16 cellular contexts compared by ENCODE assay signal in genomic region chr22:23974836-23975352, GRCh38. TPM values are rescaled to one million over a fixed set of nuclear protein-coding genes. Genes with fewer than 3 reads are reported as not detected.
DNase-seq lines count a peak whose midpoint lies in the region; ATAC-seq, FAIRE-seq and TF ChIP-seq lines count a peak whose summit lies in the region.
"Not testable (repeated sequence)": the region's sequence is repeated elsewhere in the genome, so short reads cannot be mapped to it uniquely, and the experiment has no call there.
"Had no signal": no experiment of that assay in that cellular context is flagged by ENCODE, and none has a peak within 500 bp of the region (broad histone marks: within the 10 kb centered on the region; RNA-seq: fewer than 3 reads in every experiment).

No MANE protein-coding gene starts in this region.

- not testable (repeated sequence) for TF ChIP-seq EP300 in A549 (IDR thresholded peaks at IDR 0.05)

- TF ChIP-seq POLR2A in A549 (IDR thresholded peaks at IDR 0.05; ENCODE audit: low read length): not testable (repeated sequence)

- TF ChIP-seq CTCF in A549 (IDR thresholded peaks at IDR 0.05); PC-9 (conservative IDR thresholded peaks at IDR 0.05): not testable (repeated sequence)

- H2AFZ ChIP-seq in PC-9: not testable (repeated sequence)

- not testable (repeated sequence) for DNase-seq in A549 (ENCODE audit: low read depth in 1 of 2, low spot score in 1 of 2); PC-9; activated naive CD8-positive, alpha-beta T cell treated with anti-CD3 and anti-CD28 coated beads, Interleukin-2, amount 10 ng/mL, durations not matched to agents 7 days and 5 days; naive thymus-derived CD4-positive, alpha-beta T cell
- DNase-seq in cardiac septum (ENCODE audit: low spot score): peak; percentile 69

- H3F3A ChIP-seq in PC-9 (ENCODE audit: insufficient read depth, low read depth): not testable (repeated sequence)

- H3K9me3 Mint-ChIP-seq in activated naive CD8-positive, alpha-beta T cell treated with anti-CD3 and anti-CD28 coated beads, Interleukin-2, amount 10 ng/mL, durations not matched to agents 7 days and 5 days; naive thymus-derived CD4-positive, alpha-beta T cell: not testable (repeated sequence)

- not testable (repeated sequence) for H3K27ac ChIP-seq in A549; PC-9; naive thymus-derived CD4-positive, alpha-beta T cell (ENCODE audit: low read depth, low read length)

- H3K4me2 ChIP-seq in A549, PC-9: not testable (repeated sequence)

- not testable (repeated sequence) for H3K4me3 ChIP-seq in A549; PC-9; naive thymus-derived CD4-positive, alpha-beta T cell (ENCODE audit: low read length)

- POLR2A ChIA-PET in A549 (lab: Yijun Ruan, JAX); PC-9 (lab: Charles Lee; ENCODE audit: unreplicated experiment); activated naive CD8-positive, alpha-beta T cell treated with anti-CD3 and anti-CD28 coated beads, Interleukin-2, amount 10 ng/mL, durations not matched to agents 7 days and 5 days (lab: Charles Lee); naive thymus-derived CD4-positive, alpha-beta T cell (lab: Charles Lee): not testable (repeated sequence)

- CTCF ChIA-PET in A549 (lab: Yijun Ruan, JAX); naive thymus-derived CD4-positive, alpha-beta T cell (lab: Charles Lee): not testable (repeated sequence)
- CTCF ChIA-PET in PC-9 (lab: Charles Lee): interaction anchor here (0.6 kb wide), 1 partner anchor 86 kb away, joined by 3 read pairs; no protein-coding TSS in a partner anchor

- ATAC-seq in A549: peak; percentile 79 to 81
- peak; percentile 25 for ATAC-seq in GM18868 (IDR thresholded peaks at IDR 0.05; ENCODE audit: unreplicated experiment)
- ATAC-seq in GM21619 (IDR thresholded peaks at IDR 0.05; ENCODE audit: unreplicated experiment): peak; percentile 24
- ATAC-seq in HG03097 (IDR thresholded peaks at IDR 0.05; ENCODE audit: low FRiP score, unreplicated experiment): peak; percentile 16
- ATAC-seq in activated naive CD8-positive, alpha-beta T cell treated with anti-CD3 and anti-CD28 coated beads, Interleukin-2, amount 10 ng/mL, durations not matched to agents 7 days and 5 days (ENCODE audit: low read depth): peak; percentile 35
- peak; percentile 36 for ATAC-seq in naive thymus-derived CD4-positive, alpha-beta T cell

- not testable (repeated sequence) for H3K27ac Mint-ChIP-seq in activated naive CD8-positive, alpha-beta T cell treated with anti-CD3 and anti-CD28 coated beads, Interleukin-2, amount 10 ng/mL, durations not matched to agents 7 days and 5 days; naive thymus-derived CD4-positive, alpha-beta T cell

- no CpG with 5 or more reads among the region's 27 CpGs for WGBS in A549 (ENCODE audit: missing lambda C conversion rate)

- FAIRE-seq in A549 (lab: Jason Lieb, UNC): not testable (repeated sequence)

- TSS peak; percentile 95 for BruUV-seq in PC-9 (replicated peaks; lab: Mats Ljungman, UMichigan)

- not testable (repeated sequence) for TF ChIP-seq RAD21 in A549 (conservative IDR thresholded peaks at IDR 0.05 in 1 of 2, IDR thresholded peaks at IDR 0.05 in 1 of 2)

- not testable (repeated sequence) for H4K20me1 ChIP-seq in PC-9 (ENCODE audit: insufficient read depth)

- H3K9me3 ChIP-seq in A549; PC-9 (ENCODE audit: insufficient read depth, low read depth); naive thymus-derived CD4-positive, alpha-beta T cell (ENCODE audit: control insufficient read depth in 2 of 3, low read length in 3 of 3): not testable (repeated sequence)

- not testable (repeated sequence) for H3K27me3 Mint-ChIP-seq in activated naive CD8-positive, alpha-beta T cell treated with anti-CD3 and anti-CD28 coated beads, Interleukin-2, amount 10 ng/mL, durations not matched to agents 7 days and 5 days; naive thymus-derived CD4-positive, alpha-beta T cell

- not testable (repeated sequence) for H3K79me2 ChIP-seq in PC-9 (ENCODE audit: low read depth)

- H3K36me3 Mint-ChIP-seq in activated naive CD8-positive, alpha-beta T cell treated with anti-CD3 and anti-CD28 coated beads, Interleukin-2, amount 10 ng/mL, durations not matched to agents 7 days and 5 days: peaks cover 14% of the 10 kb centered on the region
- not testable (repeated sequence) for H3K36me3 Mint-ChIP-seq in naive thymus-derived CD4-positive, alpha-beta T cell

- H3K36me3 ChIP-seq in PC-9 (ENCODE audit: low read depth): not testable (repeated sequence)
- H3K36me3 ChIP-seq in naive thymus-derived CD4-positive, alpha-beta T cell (ENCODE audit: control insufficient read depth in 2 of 3, insufficient read depth in 3 of 3, low read length in 3 of 3): peaks cover 3 to 20% (median 4%) of the 10 kb centered on the region in 3 experiments

- H3K27me3 ChIP-seq in PC-9 (ENCODE audit: insufficient read depth, low read depth); naive thymus-derived CD4-positive, alpha-beta T cell (ENCODE audit: control insufficient read depth in 2 of 2, insufficient read depth in 2 of 2, low read length in 2 of 2): not testable (repeated sequence)

- H3K9me2 ChIP-seq in PC-9 (ENCODE audit: insufficient read depth): not testable (repeated sequence)

- H3K4me1 ChIP-seq in A549; PC-9 (replicated peaks; ENCODE audit: insufficient read depth); naive thymus-derived CD4-positive, alpha-beta T cell (ENCODE audit: control insufficient read depth in 2 of 2, insufficient read depth in 2 of 2, low read length in 2 of 2): not testable (repeated sequence)

- H3K4me1 Mint-ChIP-seq in activated naive CD8-positive, alpha-beta T cell treated with anti-CD3 and anti-CD28 coated beads, Interleukin-2, amount 10 ng/mL, durations not matched to agents 7 days and 5 days: peaks cover 12% of the 10 kb centered on the region
- H3K4me1 Mint-ChIP-seq in naive thymus-derived CD4-positive, alpha-beta T cell: peaks cover 10 to 20% (median 17%) of the 10 kb centered on the region in 7 donors

- not testable (repeated sequence) for H3K4me3 Mint-ChIP-seq in activated naive CD8-positive, alpha-beta T cell treated with anti-CD3 and anti-CD28 coated beads, Interleukin-2, amount 10 ng/mL, durations not matched to agents 7 days and 5 days; naive thymus-derived CD4-positive, alpha-beta T cell

- intact Hi-C loops in PC-9 (cut with micrococcal nuclease; ENCODE audit: unreplicated experiment); cardiac septum (cut with DNase I): not testable (repeated sequence)
- intact Hi-C loops in naive thymus-derived CD4-positive, alpha-beta T cell (cut with micrococcal nuclease): loop anchor here in 1 of 2 donors (5.0 kb wide), 1 partner anchor 43 kb away; no protein-coding TSS in a partner anchor

RNA-seq across cellular contexts. Expression of gene DDT, which starts 0.7 kb away (rescaled TPM):
- 87.6 and 119 TPM in 2 replicates for polyA plus RNA-seq in A549 (2011; rRNA removed)
- polyA plus RNA-seq in A549 (2012; cell fraction: cytosol; rRNA removed): 258 and 347 TPM in 2 replicates
- 232 and 360 TPM in 2 replicates for polyA plus RNA-seq in A549 (2012; cell fraction: nucleus; rRNA removed)
- polyA plus RNA-seq in A549 (2017; fragmentation: RNase III; extraction: RNeasy Plus Mini Kit Qiagen cat#74134 plus additional on column Dnase treatment): 173 to 188 TPM (median 180 TPM) in 3 replicates
- 17.2 and 19.7 TPM in 2 replicates for polyA minus RNA-seq in A549 (2011; rRNA and poly(A)+ RNA removed)
- 42.0 and 67.9 TPM in 2 replicates for total RNA-seq in PC-9 (2021)
- total RNA-seq in activated naive CD8-positive, alpha-beta T cell treated with anti-CD3 and anti-CD28 coated beads, Interleukin-2, amount 10 ng/mL, durations not matched to agents 7 days and 5 days: 100 to 1,000 TPM; 133 TPM
- 128 TPM for total RNA-seq in cardiac septum
- total RNA-seq in naive thymus-derived CD4-positive, alpha-beta T cell: 100 to 1,000 TPM in 1 of 5 experiments, 10 to 100 TPM in 4; 66.8 to 108 (median 80.2) TPM
- polyA plus RNA-seq in naive thymus-derived CD4-positive, alpha-beta T cell: 100 to 1,000 TPM in 1 of 2 donors, 10 to 100 TPM in 1; 66.3 to 122 TPM

RNA-seq across cellular contexts. Expression of gene GSTT2, which starts 5.0 kb away (rescaled TPM):
- polyA plus RNA-seq in A549 (2011; rRNA removed) (not detected in 2 replicates), A549 (2017; fragmentation: RNase III; extraction: RNeasy Plus Mini Kit Qiagen cat#74134 plus additional on column Dnase treatment) (0.13 to 0.17 TPM (median 0.14 TPM) in 3 replicates)
- 0.09 and 0.22 TPM in 2 replicates for polyA plus RNA-seq in A549 (2012; cell fraction: cytosol; rRNA removed)
- 0.26 TPM in 1 of 2 replicates, not detected in the other for polyA plus RNA-seq in A549 (2012; cell fraction: nucleus; rRNA removed)
- not detected in 2 replicates for polyA minus RNA-seq in A549 (2011; rRNA and poly(A)+ RNA removed)
- total RNA-seq in PC-9 (2021) (0.79 TPM in 1 of 2 replicates, not detected in the other), cardiac septum (0.43 TPM)
- total RNA-seq in activated naive CD8-positive, alpha-beta T cell treated with anti-CD3 and anti-CD28 coated beads, Interleukin-2, amount 10 ng/mL, durations not matched to agents 7 days and 5 days: not detected
- total RNA-seq in naive thymus-derived CD4-positive, alpha-beta T cell: not detected
- not detected for polyA plus RNA-seq in naive thymus-derived CD4-positive, alpha-beta T cell
- total RNA-seq: activated naive CD4-positive, alpha-beta T cell treated with anti-CD3 and anti-CD28 coated beads for 36 hours; astrocyte had no signal

RNA-seq across cellular contexts. Expression of gene DDTL, which starts 8.2 kb away (rescaled TPM):
- polyA plus RNA-seq in A549 (2011; rRNA removed) (2.1 and 2.8 TPM in 2 replicates), A549 (2017; fragmentation: RNase III; extraction: RNeasy Plus Mini Kit Qiagen cat#74134 plus additional on column Dnase treatment) (2.5 to 3.2 TPM (median 2.7 TPM) in 3 replicates)
- 3.6 and 4.1 TPM in 2 replicates for polyA plus RNA-seq in A549 (2012; cell fraction: cytosol; rRNA removed)
- polyA plus RNA-seq in A549 (2012; cell fraction: nucleus; rRNA removed): 3.3 and 5.0 TPM in 2 replicates
- polyA minus RNA-seq in A549 (2011; rRNA and poly(A)+ RNA removed): 5.0 and 7.0 TPM in 2 replicates
- total RNA-seq in PC-9 (2021) (not detected in 2 replicates), cardiac septum (3.5 TPM)
- total RNA-seq in activated naive CD8-positive, alpha-beta T cell treated with anti-CD3 and anti-CD28 coated beads, Interleukin-2, amount 10 ng/mL, durations not matched to agents 7 days and 5 days: not detected
- 1 to 10 TPM; 3.3 to 5.7 (median 4.9) TPM for total RNA-seq in naive thymus-derived CD4-positive, alpha-beta T cell
- polyA plus RNA-seq in naive thymus-derived CD4-positive, alpha-beta T cell: 1 to 10 TPM; 2.3 to 2.9 TPM
- total RNA-seq: mesothelial cell of epicardium had no signal

RNA-seq across cellular contexts. Expression of gene GSTT2B, which starts 13.9 kb away (rescaled TPM):
- 0.30 and 0.50 TPM in 2 replicates for polyA plus RNA-seq in A549 (2011; rRNA removed)
- 0.79 and 1.1 TPM in 2 replicates for polyA plus RNA-seq in A549 (2012; cell fraction: cytosol; rRNA removed)
- polyA plus RNA-seq in A549 (2012; cell fraction: nucleus; rRNA removed): 1.2 and 2.1 TPM in 2 replicates
- 0.11 to 0.30 TPM in 2 of 3 replicates, not detected in the other for polyA plus RNA-seq in A549 (2017; fragmentation: RNase III; extraction: RNeasy Plus Mini Kit Qiagen cat#74134 plus additional on column Dnase treatment)
- polyA minus RNA-seq in A549 (2011; rRNA and poly(A)+ RNA removed): 0.25 and 0.39 TPM in 2 replicates
- total RNA-seq in PC-9 (2021): 0.50 TPM in 1 of 2 replicates, not detected in the other
- total RNA-seq in activated naive CD8-positive, alpha-beta T cell treated with anti-CD3 and anti-CD28 coated beads, Interleukin-2, amount 10 ng/mL, durations not matched to agents 7 days and 5 days: not detected
- total RNA-seq in cardiac septum: 21.1 TPM
- not detected for total RNA-seq in naive thymus-derived CD4-positive, alpha-beta T cell
- not detected for polyA plus RNA-seq in naive thymus-derived CD4-positive, alpha-beta T cell
- total RNA-seq: activated naive CD4-positive, alpha-beta T cell treated with anti-CD3 and anti-CD28 coated beads for 36 hours had no signal

RNA-seq across cellular contexts. Expression of gene GSTT4, which starts 30.4 kb away (rescaled TPM):
- polyA plus RNA-seq in A549 (2011; rRNA removed) (not detected in 2 replicates), A549 (2017; fragmentation: RNase III; extraction: RNeasy Plus Mini Kit Qiagen cat#74134 plus additional on column Dnase treatment) (not detected in 3 replicates)
- not detected in 2 replicates for polyA plus RNA-seq in A549 (2012; cell fraction: cytosol; rRNA removed)
- not detected in 2 replicates for polyA plus RNA-seq in A549 (2012; cell fraction: nucleus; rRNA removed)
- not detected in 2 replicates for polyA minus RNA-seq in A549 (2011; rRNA and poly(A)+ RNA removed)
- total RNA-seq in PC-9 (2021) (not detected in 2 replicates), cardiac septum (not detected)
- not detected for total RNA-seq in activated naive CD8-positive, alpha-beta T cell treated with anti-CD3 and anti-CD28 coated beads, Interleukin-2, amount 10 ng/mL, durations not matched to agents 7 days and 5 days
- not detected for total RNA-seq in naive thymus-derived CD4-positive, alpha-beta T cell
- not detected for polyA plus RNA-seq in naive thymus-derived CD4-positive, alpha-beta T cell
- total RNA-seq: activated naive CD4-positive, alpha-beta T cell treated with anti-CD3 and anti-CD28 coated beads for 36 hours; astrocyte; endodermal cell; HFFc6; HT-29; mesothelial cell of epicardium; renal cortical epithelial cell had no signal
- polyA plus RNA-seq: thymus had no signal

Comparison
In these comparisons a context has a peak if more than half of its experiments do, and no peak if none do; other contexts are left out.
1. ATAC-seq: peak in every context shown above with its lines; median percentile 80 in A549; 36 in naive thymus-derived CD4-positive, alpha-beta T cell; 35 in activated naive CD8-positive, alpha-beta T cell treated with anti-CD3 and anti-CD28 coated beads, Interleukin-2, amount 10 ng/mL, durations not matched to agents 7 days and 5 days; 25 in GM18868; 24 in GM21619; 16 in HG03097.